In the genomic region with DNA sequence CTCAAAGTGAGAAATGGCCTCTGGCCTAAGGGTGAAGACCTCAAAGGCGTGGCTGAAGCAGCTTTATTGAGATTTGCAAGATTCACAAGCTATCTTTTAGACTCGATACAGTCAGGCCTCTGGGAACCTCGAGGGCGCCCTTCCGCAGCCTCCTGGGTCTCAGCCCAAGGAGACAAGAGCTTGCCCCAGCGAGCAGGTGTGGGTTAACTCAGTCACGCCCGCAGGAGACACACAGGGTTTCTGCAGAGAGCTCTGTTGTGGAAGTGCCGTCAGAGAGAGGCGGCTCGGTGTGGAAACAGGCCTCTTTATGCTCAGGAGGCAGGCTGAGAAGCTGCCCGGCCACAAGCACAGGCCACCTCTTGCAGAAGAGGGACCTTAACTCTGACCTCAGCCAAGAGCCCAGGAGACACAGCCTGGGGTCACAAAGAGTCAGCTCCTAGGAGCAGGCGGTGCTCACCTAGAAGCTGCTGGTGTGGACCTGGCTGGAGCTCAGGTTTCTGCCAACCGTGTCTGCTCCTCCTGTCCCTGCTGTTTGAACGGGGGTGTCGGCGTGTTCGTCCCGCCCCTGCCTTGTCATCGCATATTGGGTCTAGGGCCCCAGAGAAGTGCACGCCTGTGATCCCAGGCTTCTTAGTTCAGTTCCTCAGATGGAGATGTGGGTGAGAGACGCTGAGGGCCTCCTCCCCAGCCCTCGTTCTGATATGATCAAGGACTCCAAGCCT, we compare ENCODE assay signal across 17 cellular contexts.
"Had no signal": no experiment of that assay in that cellular context is flagged by ENCODE, and none has a peak within 500 bp of the region (broad histone marks: within the 10 kb centered on the region; RNA-seq: fewer than 3 reads in every experiment).

No MANE protein-coding gene starts in this region.

- H3K4me1 ChIP-seq: ascending aorta, breast epithelium, psoas muscle, sigmoid colon, tibial artery had no signal

- DNase-seq: activated CD8-positive, alpha-beta memory T cell treated with anti-CD3 and anti-CD28 coated beads, Interleukin-2, amount 50 U/mL, for 48 hours; activated gamma-delta T cell treated with Interleukin-2 at 50 U/mL for 16 hours; activated T-cell treated with anti-CD3 and anti-CD28 coated beads, Interleukin-2, amount 50 U/mL, for 72 hours; dermis blood vessel endothelial cell; effector memory CD8-positive, alpha-beta T cell; foreskin melanocyte; kidney glomerular epithelial cell; mesendoderm; sigmoid colon; spleen; stimulated activated CD4-positive, alpha-beta T cell treated with anti-CD3 and anti-CD28 coated beads, Interleukin-1b, Interleukin-23, amount 100 ng/mL, for 48 hours; SW 1271; T1000 had no signal

- H3K27ac ChIP-seq: ascending aorta, breast epithelium, psoas muscle, sigmoid colon, tibial artery had no signal

- H3K4me3 ChIP-seq: ascending aorta, breast epithelium, psoas muscle, sigmoid colon, spleen, tibial artery had no signal

- H3K9me3 ChIP-seq: ascending aorta, breast epithelium, psoas muscle, sigmoid colon, spleen, tibial artery had no signal

- H3K4me3 Mint-ChIP-seq: activated T-cell treated with anti-CD3 and anti-CD28 coated beads, Interleukin-2, amount 50 U/mL, for 72 hours; effector memory CD8-positive, alpha-beta T cell had no signal

- H3K27me3 ChIP-seq: ascending aorta had no signal

- ATAC-seq: activated T-cell treated with anti-CD3 and anti-CD28 coated beads, Interleukin-2, amount 50 U/mL, for 72 hours; effector memory CD8-positive, alpha-beta T cell had no signal

- H3K36me3 ChIP-seq: ascending aorta, breast epithelium, sigmoid colon, spleen, tibial artery had no signal

- H3K9me3 Mint-ChIP-seq: activated T-cell treated with anti-CD3 and anti-CD28 coated beads, Interleukin-2, amount 50 U/mL, for 72 hours; effector memory CD8-positive, alpha-beta T cell had no signal

- H3K27ac Mint-ChIP-seq: activated T-cell treated with anti-CD3 and anti-CD28 coated beads, Interleukin-2, amount 50 U/mL, for 72 hours had no signal
